Comparison of ENCODE assay signal across 9 cellular contexts in the genomic region with DNA sequence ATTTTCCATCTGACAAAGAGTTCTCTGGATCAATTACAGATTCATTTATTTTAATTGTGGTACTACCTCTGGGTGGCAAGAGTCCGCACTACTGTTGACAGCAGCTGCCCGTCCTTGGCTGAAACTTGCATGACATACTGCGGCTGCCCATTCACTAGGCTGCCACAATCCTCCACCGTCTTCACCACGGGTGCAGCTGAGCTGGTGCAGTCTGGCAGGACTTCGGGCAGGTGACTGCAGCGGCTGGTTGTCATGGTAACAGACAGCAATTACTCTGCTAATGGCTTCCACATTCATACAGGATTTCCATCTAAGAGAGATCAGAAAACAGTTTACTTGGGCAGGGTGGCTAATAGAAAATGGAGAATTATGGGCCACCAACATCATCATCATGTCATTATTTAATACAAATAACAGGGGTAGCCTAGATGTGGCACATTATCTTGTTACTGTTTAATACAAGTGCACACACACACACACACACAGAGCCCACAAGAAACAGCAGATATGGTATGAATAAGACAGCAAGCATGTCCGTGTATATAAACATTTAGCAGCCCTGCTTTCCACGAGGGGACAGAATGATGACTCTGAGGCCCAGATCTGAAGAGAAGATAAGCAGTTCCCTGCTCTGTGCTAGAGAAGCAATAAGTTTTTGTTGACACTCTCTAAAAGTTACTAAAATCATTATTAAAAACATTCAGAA.
DNase-seq lines count a peak whose midpoint lies in the region; ATAC-seq and TF ChIP-seq lines count a peak whose summit lies in the region.
"Had no signal": no experiment of that assay in that cellular context is flagged by ENCODE, and none has a peak within 500 bp of the region (broad histone marks: within the 10 kb centered on the region; RNA-seq: fewer than 3 reads in every experiment).

No MANE protein-coding gene starts in this region.

- H3K4me1 Mint-ChIP-seq in GM23338 (peaks cover 31% of the 10 kb centered on the region), nephron progenitor cell (peaks cover 81% of the 10 kb centered on the region)

- no peak overlapping the region for H2AFZ ChIP-seq in GM23338

- H3K27ac Mint-ChIP-seq in GM23338 (no peak overlapping the region), nephron progenitor cell (no peak overlapping the region)

- no peaks in the 10 kb centered on the region for H3K79me2 ChIP-seq in GM23338 (replicated peaks; ENCODE audit: insufficient read depth)

- no peak overlapping the region for H3K4me2 ChIP-seq in GM23338
- H3K4me2 ChIP-seq: KMS-11 had no signal

- TF ChIP-seq CTCF in GM23338 (conservative IDR thresholded peaks at IDR 0.05; ENCODE audit: low read depth in 2 of 2) (no peak), nephron progenitor cell (IDR thresholded peaks at IDR 0.05) (no peak)

- H3K36me3 ChIP-seq in GM23338 (ENCODE audit: insufficient read depth), result no peaks in the 10 kb centered on the region

- DNase-seq in GM23338 (ENCODE audit: low spot score) (peak; percentile 67), NCI-H2227 treated with DMSO at 0.1 percent for 48 hours (lab: John Stamatoyannopoulos, UW) (peak; percentile 73), dermis blood vessel endothelial cell (peak; percentile 78), nephron progenitor cell (peak; percentile 40)
- DNase-seq in activated CD8-positive, alpha-beta memory T cell treated with anti-CD3 and anti-CD28 coated beads, Interleukin-2, amount 50 U/mL, for 48 hours, result no peak
- DNase-seq in activated CD4-positive, CD25-positive, alpha-beta regulatory T cell treated with anti-CD3 and anti-CD28 coated beads, Interleukin-2, amount 50 U/mL, for 72 hours, result no peak

- H3K9me3 Mint-ChIP-seq in GM23338 (no peaks in the 10 kb centered on the region), nephron progenitor cell (no peaks in the 10 kb centered on the region)

- no peak overlapping the region for H3K4me3 Mint-ChIP-seq in GM23338
- no peak overlapping the region for H3K4me3 Mint-ChIP-seq in nephron progenitor cell

- no peak overlapping the region for H3K4me3 ChIP-seq in GM23338

- ATAC-seq in GM23338, result peak; percentile 71
- ATAC-seq in esophagus mucosa, result no peak
- no peak for ATAC-seq in HG02642 (IDR thresholded peaks at IDR 0.05; ENCODE audit: poor library complexity, unreplicated experiment)

- no peak overlapping the region for H3K27ac ChIP-seq in GM23338 (ENCODE audit: low read depth)
- H3K27ac ChIP-seq: KMS-11 had no signal

- no peaks in the 10 kb centered on the region for H3K27me3 Mint-ChIP-seq in GM23338 (ENCODE audit: insufficient read depth, low read depth, poor library complexity)
- no peaks in the 10 kb centered on the region for H3K27me3 Mint-ChIP-seq in nephron progenitor cell (ENCODE audit: low read depth, poor library complexity)

- H3F3A ChIP-seq in GM23338 (replicated peaks; ENCODE audit: low read depth), result no peaks in the 10 kb centered on the region

- H3K27me3 ChIP-seq in GM23338 (ENCODE audit: insufficient read depth), result no peaks in the 10 kb centered on the region

- H3K4me1 ChIP-seq in GM23338 (ENCODE audit: insufficient read depth), result peaks cover 19% of the 10 kb centered on the region

- no peaks in the 10 kb centered on the region for H4K20me1 ChIP-seq in GM23338 (replicated peaks; ENCODE audit: insufficient read depth)

- H3K9me2 ChIP-seq in GM23338 (ENCODE audit: insufficient read depth), result no peaks in the 10 kb centered on the region

- peaks cover under 1% of the 10 kb centered on the region; the same call in 1 of the 3 replicates for H3K36me3 Mint-ChIP-seq in GM23338 (ENCODE audit: low read depth)
- no peaks in the 10 kb centered on the region for H3K36me3 Mint-ChIP-seq in nephron progenitor cell (ENCODE audit: low read depth)

TF ChIP-seq in GM23338, 12 proteins besides CTCF, POLR2A, EP300 and RAD21 (continues in another document):
- TF ChIP-seq JUNB (IDR thresholded peaks at IDR 0.05; ENCODE audit: unreplicated experiment) (no peak), CREB1 (CRISPR knock-in tag; IDR thresholded peaks at IDR 0.05; ENCODE audit: low read depth) (no peak), NANOG (IDR thresholded peaks at IDR 0.05; ENCODE audit: borderline replicate concordance) (no peak)
- TF ChIP-seq, protein P1, sequence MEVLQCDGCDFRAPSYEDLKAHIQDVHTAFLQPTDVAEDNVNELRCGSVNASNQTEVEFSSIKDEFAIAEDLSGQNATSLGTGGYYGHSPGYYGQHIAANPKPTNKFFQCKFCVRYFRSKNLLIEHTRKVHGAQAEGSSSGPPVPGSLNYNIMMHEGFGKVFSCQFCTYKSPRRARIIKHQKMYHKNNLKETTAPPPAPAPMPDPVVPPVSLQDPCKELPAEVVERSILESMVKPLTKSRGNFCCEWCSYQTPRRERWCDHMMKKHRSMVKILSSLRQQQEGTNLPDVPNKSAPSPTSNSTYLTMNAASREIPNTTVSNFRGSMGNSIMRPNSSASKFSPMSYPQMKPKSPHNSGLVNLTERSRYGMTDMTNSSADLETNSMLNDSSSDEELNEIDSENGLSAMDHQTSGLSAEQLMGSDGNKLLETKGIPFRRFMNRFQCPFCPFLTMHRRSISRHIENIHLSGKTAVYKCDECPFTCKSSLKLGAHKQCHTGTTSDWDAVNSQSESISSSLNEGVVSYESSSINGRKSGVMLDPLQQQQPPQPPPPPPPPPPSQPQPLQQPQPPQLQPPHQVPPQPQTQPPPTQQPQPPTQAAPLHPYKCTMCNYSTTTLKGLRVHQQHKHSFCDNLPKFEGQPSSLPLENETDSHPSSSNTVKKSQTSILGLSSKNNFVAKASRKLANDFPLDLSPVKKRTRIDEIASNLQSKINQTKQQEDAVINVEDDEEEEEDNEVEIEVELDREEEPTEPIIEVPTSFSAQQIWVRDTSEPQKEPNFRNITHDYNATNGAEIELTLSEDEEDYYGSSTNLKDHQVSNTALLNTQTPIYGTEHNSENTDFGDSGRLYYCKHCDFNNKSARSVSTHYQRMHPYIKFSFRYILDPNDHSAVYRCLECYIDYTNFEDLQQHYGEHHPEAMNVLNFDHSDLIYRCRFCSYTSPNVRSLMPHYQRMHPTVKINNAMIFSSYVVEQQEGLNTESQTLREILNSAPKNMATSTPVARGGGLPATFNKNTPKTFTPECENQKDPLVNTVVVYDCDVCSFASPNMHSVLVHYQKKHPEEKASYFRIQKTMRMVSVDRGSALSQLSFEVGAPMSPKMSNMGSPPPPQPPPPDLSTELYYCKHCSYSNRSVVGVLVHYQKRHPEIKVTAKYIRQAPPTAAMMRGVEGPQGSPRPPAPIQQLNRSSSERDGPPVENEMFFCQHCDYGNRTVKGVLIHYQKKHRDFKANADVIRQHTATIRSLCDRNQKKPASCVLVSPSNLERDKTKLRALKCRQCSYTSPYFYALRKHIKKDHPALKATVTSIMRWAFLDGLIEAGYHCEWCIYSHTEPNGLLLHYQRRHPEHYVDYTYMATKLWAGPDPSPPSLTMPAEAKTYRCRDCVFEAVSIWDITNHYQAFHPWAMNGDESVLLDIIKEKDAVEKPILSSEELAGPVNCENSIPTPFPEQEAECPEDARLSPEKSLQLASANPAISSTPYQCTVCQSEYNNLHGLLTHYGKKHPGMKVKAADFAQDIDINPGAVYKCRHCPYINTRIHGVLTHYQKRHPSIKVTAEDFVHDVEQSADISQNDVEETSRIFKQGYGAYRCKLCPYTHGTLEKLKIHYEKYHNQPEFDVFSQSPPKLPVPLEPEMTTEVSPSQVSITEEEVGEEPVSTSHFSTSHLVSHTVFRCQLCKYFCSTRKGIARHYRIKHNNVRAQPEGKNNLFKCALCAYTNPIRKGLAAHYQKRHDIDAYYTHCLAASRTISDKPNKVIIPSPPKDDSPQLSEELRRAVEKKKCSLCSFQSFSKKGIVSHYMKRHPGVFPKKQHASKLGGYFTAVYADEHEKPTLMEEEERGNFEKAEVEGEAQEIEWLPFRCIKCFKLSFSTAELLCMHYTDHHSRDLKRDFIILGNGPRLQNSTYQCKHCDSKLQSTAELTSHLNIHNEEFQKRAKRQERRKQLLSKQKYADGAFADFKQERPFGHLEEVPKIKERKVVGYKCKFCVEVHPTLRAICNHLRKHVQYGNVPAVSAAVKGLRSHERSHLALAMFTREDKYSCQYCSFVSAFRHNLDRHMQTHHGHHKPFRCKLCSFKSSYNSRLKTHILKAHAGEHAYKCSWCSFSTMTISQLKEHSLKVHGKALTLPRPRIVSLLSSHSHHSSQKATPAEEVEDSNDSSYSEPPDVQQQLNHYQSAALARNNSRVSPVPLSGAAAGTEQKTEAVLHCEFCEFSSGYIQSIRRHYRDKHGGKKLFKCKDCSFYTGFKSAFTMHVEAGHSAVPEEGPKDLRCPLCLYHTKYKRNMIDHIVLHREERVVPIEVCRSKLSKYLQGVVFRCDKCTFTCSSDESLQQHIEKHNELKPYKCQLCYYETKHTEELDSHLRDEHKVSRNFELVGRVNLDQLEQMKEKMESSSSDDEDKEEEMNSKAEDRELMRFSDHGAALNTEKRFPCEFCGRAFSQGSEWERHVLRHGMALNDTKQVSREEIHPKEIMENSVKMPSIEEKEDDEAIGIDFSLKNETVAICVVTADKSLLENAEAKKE (CRISPR knock-in tag; IDR thresholded peaks at IDR 0.05), result no peak
- TF ChIP-seq, protein P2, sequence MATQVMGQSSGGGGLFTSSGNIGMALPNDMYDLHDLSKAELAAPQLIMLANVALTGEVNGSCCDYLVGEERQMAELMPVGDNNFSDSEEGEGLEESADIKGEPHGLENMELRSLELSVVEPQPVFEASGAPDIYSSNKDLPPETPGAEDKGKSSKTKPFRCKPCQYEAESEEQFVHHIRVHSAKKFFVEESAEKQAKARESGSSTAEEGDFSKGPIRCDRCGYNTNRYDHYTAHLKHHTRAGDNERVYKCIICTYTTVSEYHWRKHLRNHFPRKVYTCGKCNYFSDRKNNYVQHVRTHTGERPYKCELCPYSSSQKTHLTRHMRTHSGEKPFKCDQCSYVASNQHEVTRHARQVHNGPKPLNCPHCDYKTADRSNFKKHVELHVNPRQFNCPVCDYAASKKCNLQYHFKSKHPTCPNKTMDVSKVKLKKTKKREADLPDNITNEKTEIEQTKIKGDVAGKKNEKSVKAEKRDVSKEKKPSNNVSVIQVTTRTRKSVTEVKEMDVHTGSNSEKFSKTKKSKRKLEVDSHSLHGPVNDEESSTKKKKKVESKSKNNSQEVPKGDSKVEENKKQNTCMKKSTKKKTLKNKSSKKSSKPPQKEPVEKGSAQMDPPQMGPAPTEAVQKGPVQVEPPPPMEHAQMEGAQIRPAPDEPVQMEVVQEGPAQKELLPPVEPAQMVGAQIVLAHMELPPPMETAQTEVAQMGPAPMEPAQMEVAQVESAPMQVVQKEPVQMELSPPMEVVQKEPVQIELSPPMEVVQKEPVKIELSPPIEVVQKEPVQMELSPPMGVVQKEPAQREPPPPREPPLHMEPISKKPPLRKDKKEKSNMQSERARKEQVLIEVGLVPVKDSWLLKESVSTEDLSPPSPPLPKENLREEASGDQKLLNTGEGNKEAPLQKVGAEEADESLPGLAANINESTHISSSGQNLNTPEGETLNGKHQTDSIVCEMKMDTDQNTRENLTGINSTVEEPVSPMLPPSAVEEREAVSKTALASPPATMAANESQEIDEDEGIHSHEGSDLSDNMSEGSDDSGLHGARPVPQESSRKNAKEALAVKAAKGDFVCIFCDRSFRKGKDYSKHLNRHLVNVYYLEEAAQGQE (IDR thresholded peaks at IDR 0.05; ENCODE audit: unreplicated experiment), result no peak

Comparison
In these comparisons a context has a peak if more than half of its experiments do, and no peak if none do; other contexts are left out.
1. DNase-seq: peak in GM23338 (single experiment), NCI-H2227 treated with DMSO at 0.1 percent for 48 hours (single experiment), dermis blood vessel endothelial cell (single experiment) and nephron progenitor cell (single experiment); none in activated CD8-positive, alpha-beta memory T cell treated with anti-CD3 and anti-CD28 coated beads, Interleukin-2, amount 50 U/mL, for 48 hours (single experiment) and activated CD4-positive, CD25-positive, alpha-beta regulatory T cell treated with anti-CD3 and anti-CD28 coated beads, Interleukin-2, amount 50 U/mL, for 72 hours (single experiment).